1 cellular context compared by ENCODE assay signal in genomic region chr2:201233192-201234166, GRCh38.
A peak's percentile ranks its signal among the peaks of the same experiment; 100 is the strongest.
TF ChIP-seq lines count a peak whose summit lies in the region.

No MANE protein-coding gene starts in this region.

TF ChIP-seq in HepG2, 621 proteins besides CTCF, POLR2A, EP300 and RAD21 (continued from another document):
- TF ChIP-seq ZNF597 (CRISPR knock-in tag; IDR thresholded peaks at IDR 0.05) (no peak), ZNF644 (CRISPR knock-in tag; IDR thresholded peaks at IDR 0.05; ENCODE audit: low read depth) (0 out of 2 replicates have a peak, but pooled peaks have one; percentile 17), ZNF484 (CRISPR knock-in tag; IDR thresholded peaks at IDR 0.05; ENCODE audit: borderline replicate concordance, low read depth) (no peak), JUNB (CRISPR knock-in tag; IDR thresholded peaks at IDR 0.05; ENCODE audit: borderline replicate concordance) (no peak), XBP1 (CRISPR knock-in tag; IDR thresholded peaks at IDR 0.05) (no peak; the same call in 1 of the 2 replicates), ARNT (IDR thresholded peaks at IDR 0.05) (no peak), ZSCAN29 (CRISPR knock-in tag; conservative IDR thresholded peaks at IDR 0.05) (no peak), ZNF580 (CRISPR knock-in tag; IDR thresholded peaks at IDR 0.05; ENCODE audit: borderline replicate concordance, low read depth) (no peak; the same call in 1 of the 2 replicates), ZNF704 (CRISPR knock-in tag; IDR thresholded peaks at IDR 0.05; ENCODE audit: borderline replicate concordance) (no peak), CBFB (CRISPR knock-in tag; IDR thresholded peaks at IDR 0.05) (no peak), ZNF354B (CRISPR knock-in tag; IDR thresholded peaks at IDR 0.05) (no peak), ZNF672 (CRISPR knock-in tag; IDR thresholded peaks at IDR 0.05) (no peak), HNF4G (IDR thresholded peaks at IDR 0.05; ENCODE audit: borderline replicate concordance, low read depth, low read length) (peak; percentile 37; the same call in 1 of the 2 replicates), HNF4G (CRISPR knock-in tag; IDR thresholded peaks at IDR 0.05; ENCODE audit: borderline replicate concordance, low read depth) (no peak), ZNF280B (CRISPR knock-in tag; IDR thresholded peaks at IDR 0.05; ENCODE audit: borderline replicate concordance) (no peak), MATR3 (CRISPR knock-in tag; IDR thresholded peaks at IDR 0.05) (no peak), ZNF710 (CRISPR knock-in tag; IDR thresholded peaks at IDR 0.05; ENCODE audit: borderline replicate concordance) (no peak), POGK (CRISPR knock-in tag; conservative IDR thresholded peaks at IDR 0.05) (0 out of 2 replicates have a peak, but pooled peaks have one; percentile 51), ETV5 (CRISPR knock-in tag; IDR thresholded peaks at IDR 0.05; ENCODE audit: borderline replicate concordance) (peak; percentile 49; the same call in 1 of the 2 replicates), ZEB1 (IDR thresholded peaks at IDR 0.05; ENCODE audit: insufficient replicate concordance, low read depth) (no peak), ZNF362 (CRISPR knock-in tag; IDR thresholded peaks at IDR 0.05; ENCODE audit: borderline replicate concordance) (no peak), TARDBP (CRISPR knock-in tag; IDR thresholded peaks at IDR 0.05) (peak; percentile 59; the same call in 1 of the 2 replicates), LCORL (IDR thresholded peaks at IDR 0.05) (no peak), LCORL (CRISPR knock-in tag; IDR thresholded peaks at IDR 0.05) (no peak), PAXIP1 (CRISPR knock-in tag; conservative IDR thresholded peaks at IDR 0.05) (peak; percentile 46; the same call in 1 of the 2 replicates), ZNF350 (CRISPR knock-in tag; IDR thresholded peaks at IDR 0.05; ENCODE audit: borderline replicate concordance, low read depth) (peak; percentile 30; the same call in 1 of the 2 replicates), HDAC2 (CRISPR knock-in tag; IDR thresholded peaks at IDR 0.05) (peak; percentile 68; the same call in 1 of the 2 replicates), SP5 (CRISPR knock-in tag; IDR thresholded peaks at IDR 0.05; ENCODE audit: borderline replicate concordance, low read depth) (peak; percentile 84), YY1 (IDR thresholded peaks at IDR 0.05; ENCODE audit: insufficient read depth, insufficient replicate concordance, low read depth, low read length) (no peak), ZNF720 (CRISPR knock-in tag; IDR thresholded peaks at IDR 0.05) (no peak)
